9 cellular contexts compared by ENCODE assay signal in genomic region chr13:41017153-41017552, GRCh38. TPM values are rescaled to one million over a fixed set of nuclear protein-coding genes. Genes with fewer than 3 reads are reported as not detected.
A peak's percentile ranks its signal among the peaks of the same experiment; 100 is the strongest.
DNase-seq lines count a peak whose midpoint lies in the region; ATAC-seq, FAIRE-seq and TF ChIP-seq lines count a peak whose summit lies in the region.
"Had no signal": no experiment of that assay in that cellular context is flagged by ENCODE, and none has a peak within 500 bp of the region (broad histone marks: within the 10 kb centered on the region; RNA-seq: fewer than 3 reads in every experiment).

No MANE protein-coding gene starts in this region.

- H4K20me1 ChIP-seq in keratinocyte (ENCODE audit: control insufficient read depth, extremely low read depth, insufficient read depth, low read length) = peaks cover 5% of the 10 kb centered on the region

- peak overlapping the region; percentile 96 for H3K9ac ChIP-seq in keratinocyte (ENCODE audit: control insufficient read depth, extremely low read depth, insufficient read depth, low read length)

- peaks cover 80% of the 10 kb centered on the region for H3K79me2 ChIP-seq in keratinocyte (ENCODE audit: control insufficient read depth, insufficient read depth, low read length)

- H3K27ac ChIP-seq in keratinocyte (ENCODE audit: control insufficient read depth, insufficient read depth, low read length) (peak overlapping the region; percentile 100), tibial nerve (peak overlapping the region in 3 of 4 donors; percentile 81 to 88 (median 83))
- H3K27ac ChIP-seq: C4-2B had no signal

- no peak for TF ChIP-seq CTCF in keratinocyte (optimal IDR thresholded peaks at IDR 0.05 in 1 of 3, IDR thresholded peaks at IDR 0.05 in 1 of 3, conservative IDR thresholded peaks at IDR 0.05 in 1 of 3; ENCODE audit: extremely low read depth in 1 of 3, insufficient read depth in 2 of 3, low read length in 3 of 3)
- TF ChIP-seq CTCF in tibial nerve (IDR thresholded peaks at IDR 0.05) = no peak

- H2AFZ ChIP-seq in keratinocyte (ENCODE audit: control insufficient read depth, low read length) = no peak overlapping the region

- peak overlapping the region; percentile 85 to 99 for H3K4me3 Mint-ChIP-seq in activated T-cell treated with anti-CD3 and anti-CD28 coated beads, Interleukin-2, amount 50 U/mL, for 72 hours
- peak overlapping the region; percentile 97 for H3K4me3 Mint-ChIP-seq in T-helper 2 cell treated with Interferon-gamma antibody and Interleukin-4, amounts not matched to agents 5 μg/mL and 100 μg/mL, for 36 hours

- H3K4me2 ChIP-seq in keratinocyte (ENCODE audit: control insufficient read depth, extremely low read depth, insufficient read depth, low read depth, low read length) = peak overlapping the region; percentile 95

- no peaks in the 10 kb centered on the region for H3K9me3 Mint-ChIP-seq in activated T-cell treated with anti-CD3 and anti-CD28 coated beads, Interleukin-2, amount 50 U/mL, for 72 hours
- no peaks in the 10 kb centered on the region for H3K9me3 Mint-ChIP-seq in T-helper 2 cell treated with Interferon-gamma antibody and Interleukin-4, amounts not matched to agents 5 μg/mL and 100 μg/mL, for 36 hours

- WGBS in tibial nerve, 2 donors = 55 to 60% methylated on average over 2 of the region's 2 CpGs

- no peaks in the 10 kb centered on the region for H3K9me1 ChIP-seq in keratinocyte (ENCODE audit: control insufficient read depth, extremely low read depth, insufficient read depth, low read length)

- peaks cover 23% of the 10 kb centered on the region for H3K4me1 ChIP-seq in keratinocyte (ENCODE audit: control insufficient read depth, extremely low read depth, insufficient read depth, low read length)
- H3K4me1 ChIP-seq in tibial nerve = peaks cover 0 to 74% (median 11%) of the 10 kb centered on the region in 4 donors

- H3K4me3 ChIP-seq in keratinocyte (ENCODE audit: control insufficient read depth in 2 of 3, extremely low read depth in 1 of 3, insufficient read depth in 2 of 3, low read depth in 1 of 3, low read length in 3 of 3) (peak overlapping the region; percentile 51 to 86 (median 69)), tibial nerve (peak overlapping the region in 3 of 4 donors; percentile 10 to 43 (median 31))

- peak overlapping the region; percentile 99 for H3K27ac Mint-ChIP-seq in activated T-cell treated with anti-CD3 and anti-CD28 coated beads, Interleukin-2, amount 50 U/mL, for 72 hours
- peak overlapping the region; percentile 92 for H3K27ac Mint-ChIP-seq in T-helper 2 cell treated with Interferon-gamma antibody and Interleukin-4, amounts not matched to agents 5 μg/mL and 100 μg/mL, for 36 hours

- DNase-seq in activated T-cell treated with anti-CD3 and anti-CD28 coated beads, Interleukin-2, amount 50 U/mL, for 72 hours = peak; percentile 23 to 33
- no peak for DNase-seq in activated T-cell treated with anti-CD3 and anti-CD28 coated beads, Interleukin-2, amount 50 U/mL, for 48 hours
- DNase-seq in T-helper 2 cell treated with Interferon-gamma antibody and Interleukin-4, amounts not matched to agents 5 μg/mL and 100 μg/mL, for 36 hours (ENCODE audit: low spot score) = no peak
- DNase-seq in keratinocyte (ENCODE audit: low read depth, low spot score) (no peak), tibial nerve (ENCODE audit: low spot score in 2 of 2) (no peak), NCI-H2107 treated with DMSO at 0.1 percent for 48 hours (lab: John Stamatoyannopoulos, UW; ENCODE audit: unreplicated experiment) (no peak)

- H3K9me3 ChIP-seq in keratinocyte (ENCODE audit: control insufficient read depth, low read depth, low read length) (no peaks in the 10 kb centered on the region), tibial nerve (no peaks in the 10 kb centered on the region)

- no peaks in the 10 kb centered on the region for H3K27me3 Mint-ChIP-seq in activated T-cell treated with anti-CD3 and anti-CD28 coated beads, Interleukin-2, amount 50 U/mL, for 72 hours (ENCODE audit: low read depth)
- no peaks in the 10 kb centered on the region for H3K27me3 Mint-ChIP-seq in T-helper 2 cell treated with Interferon-gamma antibody and Interleukin-4, amounts not matched to agents 5 μg/mL and 100 μg/mL, for 36 hours (ENCODE audit: low read depth)

- peak in 1 of 2 donors; percentile 23 for TF ChIP-seq POLR2A in tibial nerve (IDR thresholded peaks at IDR 0.05)

- TF ChIP-seq EP300 in tibial nerve (IDR thresholded peaks at IDR 0.05) = peak in 1 of 2 donors; percentile 44

- H3K36me3 ChIP-seq in keratinocyte (ENCODE audit: control insufficient read depth in 2 of 2, extremely low read depth in 1 of 2, insufficient read depth in 2 of 2, low read length in 2 of 2) (peaks cover 0 to 10% of the 10 kb centered on the region in 2 experiments), tibial nerve (no peaks in the 10 kb centered on the region)

- FAIRE-seq in keratinocyte (lab: Jason Lieb, UNC) = no peak

- peak; percentile 38 to 42 for ATAC-seq in activated T-cell treated with anti-CD3 and anti-CD28 coated beads, Interleukin-2, amount 50 U/mL, for 72 hours (replicated peaks in 1 of 2)
- ATAC-seq in HG02938 (IDR thresholded peaks at IDR 0.05; ENCODE audit: unreplicated experiment) (no peak), GM21619 (IDR thresholded peaks at IDR 0.05; ENCODE audit: unreplicated experiment) (no peak)

- dilution Hi-C loops in keratinocyte (cut with MboI; ENCODE audit: extremely low pct_ligation_motif_present, low sequenced_read_pairs) = no loop called here

- peaks cover 6 to 24% of the 10 kb centered on the region in 2 donors for H3K36me3 Mint-ChIP-seq in activated T-cell treated with anti-CD3 and anti-CD28 coated beads, Interleukin-2, amount 50 U/mL, for 72 hours (ENCODE audit: insufficient read depth in 2 of 2)
- H3K36me3 Mint-ChIP-seq in T-helper 2 cell treated with Interferon-gamma antibody and Interleukin-4, amounts not matched to agents 5 μg/mL and 100 μg/mL, for 36 hours (ENCODE audit: low read depth) = peaks cover 34% of the 10 kb centered on the region

- H3K27me3 ChIP-seq in keratinocyte (ENCODE audit: control insufficient read depth, extremely low read depth, insufficient read depth, low read length) = no peaks in the 10 kb centered on the region
- peaks cover 0 to 2% of the 10 kb centered on the region in 2 donors for H3K27me3 ChIP-seq in tibial nerve

- peaks cover 57% of the 10 kb centered on the region for H3K4me1 Mint-ChIP-seq in activated T-cell treated with anti-CD3 and anti-CD28 coated beads, Interleukin-2, amount 50 U/mL, for 72 hours (ENCODE audit: low read depth)
- H3K4me1 Mint-ChIP-seq in T-helper 2 cell treated with Interferon-gamma antibody and Interleukin-4, amounts not matched to agents 5 μg/mL and 100 μg/mL, for 36 hours (ENCODE audit: low read depth) = peaks cover 55% of the 10 kb centered on the region

RNA-seq across cellular contexts. Expression of gene ELF1, which starts 2.0 kb away (rescaled TPM):
- 100 to 1,000 TPM; 106 to 117 TPM for total RNA-seq in activated T-cell treated with anti-CD3 and anti-CD28 coated beads, Interleukin-2, amount 50 U/mL, for 72 hours
- 37.9 to 57.6 TPM (median 48.0 TPM) in 3 replicates for polyA plus RNA-seq in keratinocyte
- polyA plus RNA-seq in keratinocyte (2011; ENCODE audit: low read depth) = 26.9 TPM
- 22.0 and 37.8 TPM in 2 replicates for polyA plus RNA-seq in keratinocyte (2011; cell fraction: cytosol; rRNA removed)
- polyA plus RNA-seq in keratinocyte (2011; cell fraction: nucleus; rRNA removed) = 59.1 and 72.8 TPM in 2 replicates
- polyA plus RNA-seq in keratinocyte (2012; ENCODE audit: low replicate concordance) = 36.8 and 51.4 TPM in 2 replicates
- 39.4 to 65.3 TPM (median 41.8 TPM) in 3 replicates for polyA minus RNA-seq in keratinocyte
- polyA minus RNA-seq in keratinocyte (2011; cell fraction: cytosol; rRNA and poly(A)+ RNA removed) = 29.7 TPM
- 63.2 and 99.9 TPM in 2 replicates for polyA minus RNA-seq in keratinocyte (2011; cell fraction: nucleus; rRNA and poly(A)+ RNA removed)
- total RNA-seq in tibial nerve = 100 to 1,000 TPM in 2 of 4 donors, 10 to 100 TPM in 2; 54.6 to 118 (median 98.6) TPM

RNA-seq across cellular contexts. Expression of gene WBP4, which starts 44.2 kb away (rescaled TPM):
- 10 to 100 TPM in 1 of 2 donors, 1 to 10 TPM in 1; 9.9 to 12.1 TPM for total RNA-seq in activated T-cell treated with anti-CD3 and anti-CD28 coated beads, Interleukin-2, amount 50 U/mL, for 72 hours
- 5.9 to 13.5 TPM (median 9.3 TPM) in 3 replicates for polyA plus RNA-seq in keratinocyte
- 14.1 TPM for polyA plus RNA-seq in keratinocyte (2011; ENCODE audit: low read depth)
- polyA plus RNA-seq in keratinocyte (2011; cell fraction: cytosol; rRNA removed) = 6.5 and 9.7 TPM in 2 replicates
- polyA plus RNA-seq in keratinocyte (2011; cell fraction: nucleus; rRNA removed) = 7.0 and 11.7 TPM in 2 replicates
- polyA plus RNA-seq in keratinocyte (2012; ENCODE audit: low replicate concordance) = 9.5 and 13.8 TPM in 2 replicates
- polyA minus RNA-seq in keratinocyte = 0.33 to 3.1 TPM (median 0.66 TPM) in 3 replicates
- 3.6 TPM for polyA minus RNA-seq in keratinocyte (2011; cell fraction: cytosol; rRNA and poly(A)+ RNA removed)
- polyA minus RNA-seq in keratinocyte (2011; cell fraction: nucleus; rRNA and poly(A)+ RNA removed) = 1.7 and 4.0 TPM in 2 replicates
- total RNA-seq in tibial nerve = 10 to 100 TPM; 10.2 to 27.1 (median 15.5) TPM

Comparison
In these comparisons a context has a peak if more than half of its experiments do, and no peak if none do; other contexts are left out.
1. DNase-seq: peak in activated T-cell treated with anti-CD3 and anti-CD28 coated beads, Interleukin-2, amount 50 U/mL, for 72 hours (2 of 2); none in activated T-cell treated with anti-CD3 and anti-CD28 coated beads, Interleukin-2, amount 50 U/mL, for 48 hours (0 of 2), T-helper 2 cell treated with Interferon-gamma antibody and Interleukin-4, amounts not matched to agents 5 μg/mL and 100 μg/mL, for 36 hours (single experiment), keratinocyte (single experiment), tibial nerve (0 of 2) and NCI-H2107 treated with DMSO at 0.1 percent for 48 hours (single experiment).
2. ATAC-seq: peak in activated T-cell treated with anti-CD3 and anti-CD28 coated beads, Interleukin-2, amount 50 U/mL, for 72 hours (2 of 2); none in HG02938 (single experiment) and GM21619 (single experiment).